In genomic region chr18:15198116-15198389, GRCh38 we compare ENCODE assay signal across 16 cellular contexts.
DNase-seq lines count a peak whose midpoint lies in the region; ATAC-seq and TF ChIP-seq lines count a peak whose summit lies in the region.
"Had no signal": no experiment of that assay in that cellular context is flagged by ENCODE, and none has a peak within 500 bp of the region (broad histone marks: within the 10 kb centered on the region; RNA-seq: fewer than 3 reads in every experiment).

No MANE protein-coding gene starts in this region.

- DNase-seq in right cardiac atrium (no peak), cardiac septum (ENCODE audit: low spot score) (no peak), breast epithelium (ENCODE audit: low spot score in 2 of 2) (no peak), prostate gland (ENCODE audit: low spot score) (no peak), germinal center (ENCODE audit: low spot score) (no peak)
- DNase-seq: effector memory CD8-positive, alpha-beta T cell; MM.1S; NCI-H1694; SJCRH30; stimulated activated CD4-positive, alpha-beta T cell treated with anti-CD3 and anti-CD28 coated beads, Interleukin-15, amount 100 ng/mL, for 24 hours; T1000 had no signal

- H3K27ac ChIP-seq in right cardiac atrium (ENCODE audit: low read length) (no peak overlapping the region), breast epithelium (no peak overlapping the region), prostate gland (no peak overlapping the region)
- H3K27ac ChIP-seq: cardiac muscle cell, SJCRH30 had no signal

- H3K4me1 ChIP-seq in right cardiac atrium (ENCODE audit: control insufficient read depth, insufficient read depth, low read length): no peaks in the 10 kb centered on the region
- no peaks in the 10 kb centered on the region for H3K4me1 ChIP-seq in breast epithelium
- H3K4me1 ChIP-seq in prostate gland (replicated peaks): no peaks in the 10 kb centered on the region
- H3K4me1 ChIP-seq: SJCRH30 had no signal

- H3K9me3 ChIP-seq in right cardiac atrium (ENCODE audit: control insufficient read depth, low read length): no peaks in the 10 kb centered on the region
- H3K9me3 ChIP-seq in breast epithelium: no peaks in the 10 kb centered on the region
- no peaks in the 10 kb centered on the region for H3K9me3 ChIP-seq in prostate gland
- H3K9me3 ChIP-seq: SJCRH30 had no signal

- H3K4me3 ChIP-seq in right cardiac atrium (ENCODE audit: low read length) (peak overlapping the region; percentile 55), breast epithelium (peak overlapping the region; percentile 11 to 37 (median 25)), prostate gland (peak overlapping the region; percentile 22 to 25)
- H3K4me3 ChIP-seq: cardiac muscle cell, lung, SJCRH30 had no signal

- H3K27me3 ChIP-seq in right cardiac atrium (ENCODE audit: control insufficient read depth, insufficient read depth) (no peaks in the 10 kb centered on the region), breast epithelium (peaks cover 4 to 11% of the 10 kb centered on the region in 2 donors), prostate gland (replicated peaks; ENCODE audit: insufficient read depth) (peaks cover 2% of the 10 kb centered on the region)
- H3K27me3 ChIP-seq: cardiac muscle cell, SJCRH30 had no signal

- ATAC-seq in right cardiac atrium (no peak), GM19035 (IDR thresholded peaks at IDR 0.05; ENCODE audit: unreplicated experiment) (no peak), GM19463 (IDR thresholded peaks at IDR 0.05; ENCODE audit: unreplicated experiment) (no peak)
- ATAC-seq: effector memory CD8-positive, alpha-beta T cell; HepG2 had no signal

- intact Hi-C loops in right cardiac atrium (cut with DNase I) (no loop called here), cardiac septum (cut with DNase I) (no loop called here), breast epithelium (cut with DNase I; ENCODE audit: low total_unique reads) (no loop called here), prostate gland (cut with DNase I) (no loop called here)

- WGBS in right cardiac atrium: 1% methylated on average over 30 of the region's 30 CpGs
- WGBS in prostate gland: 2% methylated on average over 30 of the region's 30 CpGs

- no peak for TF ChIP-seq POLR2A in breast epithelium (IDR thresholded peaks at IDR 0.05)
- no peak for TF ChIP-seq POLR2A in prostate gland (IDR thresholded peaks at IDR 0.05)

- no peaks in the 10 kb centered on the region for H3K36me3 ChIP-seq in breast epithelium
- H3K36me3 ChIP-seq in prostate gland: no peaks in the 10 kb centered on the region
- H3K36me3 ChIP-seq: cardiac muscle cell, SJCRH30 had no signal

- TF ChIP-seq CTCF in breast epithelium (IDR thresholded peaks at IDR 0.05): no peak
- no peak for TF ChIP-seq CTCF in prostate gland (IDR thresholded peaks at IDR 0.05)
